27 cellular contexts compared by ENCODE assay signal in genomic region chr7:123283373-123283772, GRCh38.
"Had no signal": no experiment of that assay in that cellular context is flagged by ENCODE, and none has a peak within 500 bp of the region (broad histone marks: within the 10 kb centered on the region; RNA-seq: fewer than 3 reads in every experiment).

No MANE protein-coding gene starts in this region.

- H3K4me3 ChIP-seq: colonic mucosa, dorsolateral prefrontal cortex, esophagus muscularis mucosa, gastroesophageal sphincter, heart left ventricle, hepatocyte, left ventricle myocardium inferior, lower lobe of right lung, mucosa of descending colon had no signal

- H3K27me3 ChIP-seq: colonic mucosa, dorsolateral prefrontal cortex, esophagus muscularis mucosa, foreskin keratinocyte, gastroesophageal sphincter, heart left ventricle, hepatocyte had no signal

- H2AFZ ChIP-seq: hepatocyte had no signal

- H3K4me2 ChIP-seq: hepatocyte had no signal

- H3K4me1 Mint-ChIP-seq: immature natural killer cell; mesothelial cell of epicardium; naive B cell; naive thymus-derived CD8-positive, alpha-beta T cell had no signal

- H3K79me2 ChIP-seq: hepatocyte had no signal

- H3K4me3 Mint-ChIP-seq: dendritic cell treated with granulocyte-macrophage colony-stimulating factor and Interleukin-4, amounts not matched to agents 40 ng/mL and 50 ng/mL, for 4 days; immature natural killer cell; mesothelial cell of epicardium; naive B cell; naive thymus-derived CD8-positive, alpha-beta T cell had no signal

- H3K9me3 ChIP-seq: colonic mucosa, esophagus muscularis mucosa, gastroesophageal sphincter, lower lobe of right lung, mucosa of descending colon had no signal

- H3K4me1 ChIP-seq: colonic mucosa, esophagus muscularis mucosa, foreskin keratinocyte, gastroesophageal sphincter, heart left ventricle, left ventricle myocardium inferior, lower lobe of right lung had no signal

- H3K36me3 Mint-ChIP-seq: immature natural killer cell; mesothelial cell of epicardium; naive B cell; naive thymus-derived CD8-positive, alpha-beta T cell had no signal

- H3K27ac ChIP-seq: colonic mucosa, dorsolateral prefrontal cortex, esophagus muscularis mucosa, foreskin keratinocyte, gastroesophageal sphincter, heart left ventricle, hepatocyte, left ventricle myocardium inferior, lower lobe of right lung had no signal

- FAIRE-seq: endothelial cell of umbilical vein, frontal cortex, kidney had no signal

- H3K36me3 ChIP-seq: colonic mucosa, esophagus muscularis mucosa, gastroesophageal sphincter, heart left ventricle, left ventricle myocardium inferior, lower lobe of right lung had no signal

- H3K9me3 Mint-ChIP-seq: dendritic cell treated with granulocyte-macrophage colony-stimulating factor and Interleukin-4, amounts not matched to agents 40 ng/mL and 50 ng/mL, for 4 days had no signal

- DNase-seq: colonic mucosa; cortex of kidney; dorsolateral prefrontal cortex; effector CD4-positive, alpha-beta T cell; effector memory CD4-positive, alpha-beta T cell; foreskin keratinocyte; heart left ventricle; hypothalamus; immature natural killer cell; islet precursor cell; kidney; kidney glomerular epithelial cell; left colon; left ventricle myocardium inferior; lower lobe of right lung; mesenchymal stem cell; mucosa of descending colon; naive B cell; naive thymus-derived CD8-positive, alpha-beta T cell had no signal

- H3K27ac Mint-ChIP-seq: dendritic cell treated with granulocyte-macrophage colony-stimulating factor and Interleukin-4, amounts not matched to agents 40 ng/mL and 50 ng/mL, for 4 days; immature natural killer cell; mesothelial cell of epicardium; naive B cell; naive thymus-derived CD8-positive, alpha-beta T cell had no signal

- H3K27me3 Mint-ChIP-seq: dendritic cell treated with granulocyte-macrophage colony-stimulating factor and Interleukin-4, amounts not matched to agents 40 ng/mL and 50 ng/mL, for 4 days; naive B cell; naive thymus-derived CD8-positive, alpha-beta T cell had no signal

- ATAC-seq: foreskin keratinocyte; gastroesophageal sphincter; heart left ventricle; left colon; left lobe of liver; lower lobe of right lung; mucosa of descending colon; naive thymus-derived CD8-positive, alpha-beta T cell had no signal
